ENCODE assay signal across 33 cellular contexts in the genomic region with DNA sequence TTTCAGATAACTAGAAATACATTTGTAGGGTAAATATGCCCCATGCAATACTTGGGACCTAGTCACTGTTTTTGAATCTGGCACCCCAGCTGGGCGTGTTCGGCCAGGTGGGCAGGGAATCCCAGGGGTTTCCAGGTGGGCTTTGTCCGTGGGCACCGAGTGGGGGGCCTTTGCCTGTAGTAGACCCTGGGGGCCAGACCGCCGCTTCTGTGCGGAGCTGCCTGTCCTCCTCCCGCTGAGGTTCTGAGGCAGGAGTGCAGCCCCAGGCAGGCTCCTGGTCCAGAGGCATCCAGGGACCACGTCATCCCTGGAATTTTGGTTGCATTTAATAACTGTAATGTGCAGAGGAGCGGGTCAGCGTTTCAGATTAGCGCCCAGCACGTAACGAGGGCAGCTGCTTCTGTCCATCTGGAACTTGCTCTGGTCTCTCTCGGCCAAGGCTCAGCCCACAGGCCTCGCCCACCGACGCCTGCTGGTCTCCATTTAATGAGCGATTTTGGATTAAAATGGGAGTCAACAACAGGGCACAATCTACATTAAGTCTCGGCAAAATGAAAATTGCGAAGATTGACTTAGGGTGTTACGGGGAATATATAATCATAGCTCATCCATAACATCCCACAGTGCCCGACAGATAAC. TPM values are rescaled to one million over a fixed set of nuclear protein-coding genes. Genes with fewer than 3 reads are reported as not detected.
"Had no signal": no experiment of that assay in that cellular context is flagged by ENCODE, and none has a peak within 500 bp of the region (broad histone marks: within the 10 kb centered on the region; RNA-seq: fewer than 3 reads in every experiment).

No MANE protein-coding gene starts in this region.

- H3K36me3 Mint-ChIP-seq: activated CD8-positive, alpha-beta memory T cell treated with anti-CD3 and anti-CD28 coated beads, Interleukin-2, amount 10 ng/mL, durations not matched to agents 7 days and 5 days; activated naive CD4-positive, alpha-beta T cell treated with anti-CD3 and anti-CD28 coated beads, Interleukin-2, amount 50 U/mL, for 72 hours; IgD-negative memory B cell had no signal

- H3K9me3 Mint-ChIP-seq: activated B cell treated with CpG ODN at 0.5 μM for 24 hours; activated CD4-positive, alpha-beta T cell treated with anti-CD3 and anti-CD28 coated beads, Interleukin-2, amount 10 ng/mL, durations not matched to agents 24 days and 14 days; activated naive CD4-positive, alpha-beta T cell treated with anti-CD3 and anti-CD28 coated beads, Interleukin-2, amount 50 U/mL, for 72 hours; activated T-cell treated with anti-CD3 and anti-CD28 coated beads, Interleukin-2, amount 50 U/mL, for 24 hours; activated T-helper 1 cell treated with anti-CD3 and anti-CD28 coated beads, Interleukin-12 subunit alpha, Interleukin-12 subunit beta, Interleukin-2, Interleukin-4 antibody, amounts not matched to agents 30 ng/mL and 10 ng/mL and 1 ng/mL, durations not matched to agents 14 hours and 24 hours and 36 hours; T-helper 1 cell treated with Interleukin-12 subunit alpha and Interleukin-12 subunit beta and Interleukin-4 antibody, amounts not matched to agents 30 μg/mL and 1 μg/mL, for 36 hours had no signal

- H3K4me3 Mint-ChIP-seq: activated B cell treated with CpG ODN at 0.5 μM for 24 hours; activated CD4-positive, alpha-beta T cell treated with anti-CD3 and anti-CD28 coated beads, Interleukin-2, amount 10 ng/mL, durations not matched to agents 24 days and 14 days; activated CD8-positive, alpha-beta memory T cell treated with anti-CD3 and anti-CD28 coated beads, Interleukin-2, amount 10 ng/mL, durations not matched to agents 7 days and 5 days; activated T-cell treated with anti-CD3 and anti-CD28 coated beads, Interleukin-2, amount 50 U/mL, for 24 hours; activated T-helper 1 cell treated with anti-CD3 and anti-CD28 coated beads, Interleukin-12 subunit alpha, Interleukin-12 subunit beta, Interleukin-2, Interleukin-4 antibody, amounts not matched to agents 30 ng/mL and 10 ng/mL and 1 ng/mL, durations not matched to agents 14 hours and 24 hours and 36 hours; IgD-negative memory B cell; T-helper 1 cell treated with Interleukin-12 subunit alpha and Interleukin-12 subunit beta and Interleukin-4 antibody, amounts not matched to agents 30 μg/mL and 1 μg/mL, for 36 hours had no signal

- FAIRE-seq: astrocyte had no signal

- ATAC-seq: activated CD8-positive, alpha-beta memory T cell treated with anti-CD3 and anti-CD28 coated beads, Interleukin-2, amount 10 ng/mL, durations not matched to agents 7 days and 5 days; activated naive CD4-positive, alpha-beta T cell treated with anti-CD3 and anti-CD28 coated beads, Interleukin-2, amount 50 U/mL, for 72 hours; Panc1; Right ventricle myocardium inferior had no signal

- H3K36me3 ChIP-seq: brain microvascular endothelial cell, cardiac muscle cell had no signal

- H3K27ac Mint-ChIP-seq: activated B cell treated with CpG ODN at 0.5 μM for 24 hours; activated CD4-positive, alpha-beta T cell treated with anti-CD3 and anti-CD28 coated beads, Interleukin-2, amount 10 ng/mL, durations not matched to agents 24 days and 14 days; activated CD8-positive, alpha-beta memory T cell treated with anti-CD3 and anti-CD28 coated beads, Interleukin-2, amount 10 ng/mL, durations not matched to agents 7 days and 5 days; activated naive CD4-positive, alpha-beta T cell treated with anti-CD3 and anti-CD28 coated beads, Interleukin-2, amount 50 U/mL, for 72 hours; activated T-cell treated with anti-CD3 and anti-CD28 coated beads, Interleukin-2, amount 50 U/mL, for 24 hours; activated T-helper 1 cell treated with anti-CD3 and anti-CD28 coated beads, Interleukin-12 subunit alpha, Interleukin-12 subunit beta, Interleukin-2, Interleukin-4 antibody, amounts not matched to agents 30 ng/mL and 10 ng/mL and 1 ng/mL, durations not matched to agents 14 hours and 24 hours and 36 hours; IgD-negative memory B cell; T-helper 1 cell treated with Interleukin-12 subunit alpha and Interleukin-12 subunit beta and Interleukin-4 antibody, amounts not matched to agents 30 μg/mL and 1 μg/mL, for 36 hours had no signal

- DNase-seq: activated B cell treated with CpG ODN at 0.5 μM for 24 hours; activated CD4-positive, alpha-beta T cell treated with anti-CD3 and anti-CD28 coated beads for 1 hour; activated CD4-positive, alpha-beta T cell treated with anti-CD3 and anti-CD28 coated beads, Interleukin-2, amount 10 ng/mL, durations not matched to agents 24 days and 14 days; activated CD4-positive, alpha-beta T cell treated with anti-CD3 and anti-CD28 coated beads, Interleukin-2, amount 50 U/mL, for 48 hours; activated CD8-positive, alpha-beta memory T cell treated with anti-CD3 and anti-CD28 coated beads, Interleukin-2, amount 10 ng/mL, durations not matched to agents 7 days and 5 days; activated effector memory CD4-positive, alpha-beta T cell treated with Interleukin-2 at 50 U/mL for 16 hours; activated naive CD4-positive, alpha-beta T cell treated with Interleukin-2 at 50 U/mL for 16 hours; activated T-cell treated with anti-CD3 and anti-CD28 coated beads, Interleukin-2, amount 50 U/mL, for 24 hours; amygdala; brain microvascular endothelial cell; cerebellar nuclear complex; KG1; NCI-H1048; NCI-H146; NCI-H1930; NCI-H2171 treated with DMSO at 0.1 percent for 48 hours; NCI-H446; NCI-H526; NCI-H774; NK-92 treated with Interleukin-12 subunit alpha and Interleukin-12 subunit beta, amount 100 ng/mL, for 24 hours; OCI-M1; RPMI8226 had no signal

- H3K4me3 ChIP-seq: cardiac muscle cell had no signal

- H3K27ac ChIP-seq: brain microvascular endothelial cell, cardiac muscle cell had no signal

RNA-seq across cellular contexts. Expression of gene BHLHE23, which starts 12.8 kb away (rescaled TPM):
- total RNA-seq: activated B cell treated with CpG ODN at 0.5 μM for 24 hours; activated CD4-positive, alpha-beta T cell treated with anti-CD3 and anti-CD28 coated beads, Interleukin-2, amount 10 ng/mL, durations not matched to agents 24 days and 14 days; activated CD8-positive, alpha-beta memory T cell treated with anti-CD3 and anti-CD28 coated beads, Interleukin-2, amount 10 ng/mL, durations not matched to agents 7 days and 5 days; activated naive CD4-positive, alpha-beta T cell treated with anti-CD3 and anti-CD28 coated beads, Interleukin-2, amount 50 U/mL, for 72 hours; activated T-helper 1 cell treated with anti-CD3 and anti-CD28 coated beads, Interleukin-12 subunit alpha, Interleukin-12 subunit beta, Interleukin-2, Interleukin-4 antibody, amounts not matched to agents 30 ng/mL and 10 ng/mL and 1 ng/mL, durations not matched to agents 14 hours and 24 hours and 36 hours; astrocyte; cardiac muscle cell; LHCN-M2; M059J; Right ventricle myocardium inferior; SK-MEL-5 had no signal
- polyA plus RNA-seq: cardiac muscle cell, IgD-negative memory B cell had no signal

RNA-seq across cellular contexts. Expression of gene SLC17A9, which starts 41.5 kb away (rescaled TPM):
- total RNA-seq: LHCN-M2, M059J, SK-MEL-5 had no signal
